8 cellular contexts compared by ENCODE assay signal in genomic region chr3:71859128-71859519, GRCh38.
DNase-seq lines count a peak whose midpoint lies in the region; ATAC-seq and TF ChIP-seq lines count a peak whose summit lies in the region.

No MANE protein-coding gene starts in this region.

- DNase-seq in activated naive CD8-positive, alpha-beta T cell treated with anti-CD3 and anti-CD28 coated beads, Interleukin-2, amount 10 ng/mL, durations not matched to agents 7 days and 5 days, result no peak
- no peak for DNase-seq in activated naive CD8-positive, alpha-beta T cell treated with anti-CD3 and anti-CD28 coated beads for 36 hours
- DNase-seq in NCI-H2029 treated with DMSO at 0.1 percent for 48 hours (lab: John Stamatoyannopoulos, UW) (peak; percentile 3), brain microvascular endothelial cell (no peak), HPDE6-E6E7 (ENCODE audit: extremely low spot score) (no peak)
- no peak for DNase-seq in effector CD4-positive, alpha-beta T cell

- TF ChIP-seq CTCF in brain microvascular endothelial cell (IDR thresholded peaks at IDR 0.05; ENCODE audit: low read depth, low read length, missing control alignments), result peak; percentile 19
- peak; percentile 33 for TF ChIP-seq CTCF in liver (IDR thresholded peaks at IDR 0.05; ENCODE audit: low read depth, low read length, missing input control)

- H3K4me1 ChIP-seq in liver (ENCODE audit: control insufficient read depth in 4 of 4, insufficient read depth in 4 of 4, low read length in 3 of 4), result no peaks in the 10 kb centered on the region

- no peak overlapping the region for H3K4me3 Mint-ChIP-seq in activated naive CD8-positive, alpha-beta T cell treated with anti-CD3 and anti-CD28 coated beads, Interleukin-2, amount 10 ng/mL, durations not matched to agents 7 days and 5 days
- no peak overlapping the region for H3K4me3 Mint-ChIP-seq in activated naive CD8-positive, alpha-beta T cell treated with anti-CD3 and anti-CD28 coated beads for 36 hours

- peak; percentile 58 to 71 for TF ChIP-seq RAD21 in liver (IDR thresholded peaks at IDR 0.05)

- H3K27me3 ChIP-seq in brain microvascular endothelial cell (replicated peaks), result no peaks in the 10 kb centered on the region
- H3K27me3 ChIP-seq in liver (ENCODE audit: control insufficient read depth in 4 of 4, insufficient read depth in 4 of 4, low read length in 3 of 4), result peaks cover 0 to 2% (median 0%) of the 10 kb centered on the region in 4 donors

- in situ Hi-C loops in brain microvascular endothelial cell (cut with HindIII; ENCODE audit: low pct_ligation_motif_present, low sequenced_read_pairs), result no loop called here

- 75% methylated on average over 3 of the region's 3 CpGs for WGBS in liver

- no peak overlapping the region for H3K27ac Mint-ChIP-seq in activated naive CD8-positive, alpha-beta T cell treated with anti-CD3 and anti-CD28 coated beads, Interleukin-2, amount 10 ng/mL, durations not matched to agents 7 days and 5 days
- H3K27ac Mint-ChIP-seq in activated naive CD8-positive, alpha-beta T cell treated with anti-CD3 and anti-CD28 coated beads for 36 hours, result no peak overlapping the region

- H3K27ac ChIP-seq in brain microvascular endothelial cell, result no peak overlapping the region
- no peak overlapping the region for H3K27ac ChIP-seq in liver (ENCODE audit: low read depth in 1 of 2, low read length in 2 of 2)

- H3K4me1 Mint-ChIP-seq in activated naive CD8-positive, alpha-beta T cell treated with anti-CD3 and anti-CD28 coated beads, Interleukin-2, amount 10 ng/mL, durations not matched to agents 7 days and 5 days, result peaks cover 13% of the 10 kb centered on the region
- H3K4me1 Mint-ChIP-seq in activated naive CD8-positive, alpha-beta T cell treated with anti-CD3 and anti-CD28 coated beads for 36 hours, result peaks cover 2% of the 10 kb centered on the region

- H3K36me3 ChIP-seq in brain microvascular endothelial cell (replicated peaks), result no peaks in the 10 kb centered on the region
- H3K36me3 ChIP-seq in liver (ENCODE audit: control insufficient read depth in 4 of 4, insufficient read depth in 3 of 4, low read depth in 1 of 4, low read length in 3 of 4), result no peaks in the 10 kb centered on the region

- H3K27me3 Mint-ChIP-seq in activated naive CD8-positive, alpha-beta T cell treated with anti-CD3 and anti-CD28 coated beads, Interleukin-2, amount 10 ng/mL, durations not matched to agents 7 days and 5 days, result peaks cover 20% of the 10 kb centered on the region
- H3K27me3 Mint-ChIP-seq in activated naive CD8-positive, alpha-beta T cell treated with anti-CD3 and anti-CD28 coated beads for 36 hours, result peaks cover 16% of the 10 kb centered on the region

- no peak overlapping the region for H3K4me3 ChIP-seq in brain microvascular endothelial cell (ENCODE audit: low read depth, low read length)
- no peak overlapping the region for H3K4me3 ChIP-seq in liver (ENCODE audit: low read depth in 1 of 3, low read length in 3 of 3)

- POLR2A ChIA-PET in activated naive CD8-positive, alpha-beta T cell treated with anti-CD3 and anti-CD28 coated beads, Interleukin-2, amount 10 ng/mL, durations not matched to agents 7 days and 5 days (lab: Charles Lee), result no interaction called here

- peaks cover 0 to 13% (median 10%) of the 10 kb centered on the region in 4 donors for H3K9me3 ChIP-seq in liver (ENCODE audit: control insufficient read depth in 4 of 4, low read length in 3 of 4)

- H3K9me3 Mint-ChIP-seq in activated naive CD8-positive, alpha-beta T cell treated with anti-CD3 and anti-CD28 coated beads, Interleukin-2, amount 10 ng/mL, durations not matched to agents 7 days and 5 days, result no peaks in the 10 kb centered on the region
- H3K9me3 Mint-ChIP-seq in activated naive CD8-positive, alpha-beta T cell treated with anti-CD3 and anti-CD28 coated beads for 36 hours, result no peaks in the 10 kb centered on the region

- no peaks in the 10 kb centered on the region for H3K36me3 Mint-ChIP-seq in activated naive CD8-positive, alpha-beta T cell treated with anti-CD3 and anti-CD28 coated beads, Interleukin-2, amount 10 ng/mL, durations not matched to agents 7 days and 5 days
- H3K36me3 Mint-ChIP-seq in activated naive CD8-positive, alpha-beta T cell treated with anti-CD3 and anti-CD28 coated beads for 36 hours, result no peaks in the 10 kb centered on the region

- peak; percentile 61 for ATAC-seq in activated naive CD8-positive, alpha-beta T cell treated with anti-CD3 and anti-CD28 coated beads, Interleukin-2, amount 10 ng/mL, durations not matched to agents 7 days and 5 days (ENCODE audit: low read depth)
- no peak for ATAC-seq in HG03045 (IDR thresholded peaks at IDR 0.05; ENCODE audit: unreplicated experiment)

- H3K9ac ChIP-seq in liver (ENCODE audit: low read depth in 1 of 2, low read length in 2 of 2), result no peak overlapping the region

TF ChIP-seq in liver, 16 proteins besides CTCF, POLR2A, EP300 and RAD21:
- no peak for TF ChIP-seq NR2F2 (IDR thresholded peaks at IDR 0.05)
- no peak for TF ChIP-seq HNF4G (IDR thresholded peaks at IDR 0.05)
- no peak for TF ChIP-seq SP1 (IDR thresholded peaks at IDR 0.05)
- no peak for TF ChIP-seq RXRA (IDR thresholded peaks at IDR 0.05)
- no peak for TF ChIP-seq FOXA1 (IDR thresholded peaks at IDR 0.05)
- no peak for TF ChIP-seq FOXA2 (IDR thresholded peaks at IDR 0.05)
- no peak for TF ChIP-seq MAX (IDR thresholded peaks at IDR 0.05)
- no peak for TF ChIP-seq JUND (IDR thresholded peaks at IDR 0.05)
- no peak for TF ChIP-seq ZBTB33 (IDR thresholded peaks at IDR 0.05)
- no peak for TF ChIP-seq YY1 (IDR thresholded peaks at IDR 0.05)
- no peak for TF ChIP-seq HNF4A (conservative IDR thresholded peaks at IDR 0.05)
- TF ChIP-seq GABPA (IDR thresholded peaks at IDR 0.05 in 1 of 2, conservative IDR thresholded peaks at IDR 0.05 in 1 of 2), result no peak
- no peak for TF ChIP-seq EGR1 (IDR thresholded peaks at IDR 0.05; ENCODE audit: low read depth in 2 of 2)
- no peak for TF ChIP-seq TAF1 (conservative IDR thresholded peaks at IDR 0.05)
